ENCODE assay signal across 25 cellular contexts in the genomic region with DNA sequence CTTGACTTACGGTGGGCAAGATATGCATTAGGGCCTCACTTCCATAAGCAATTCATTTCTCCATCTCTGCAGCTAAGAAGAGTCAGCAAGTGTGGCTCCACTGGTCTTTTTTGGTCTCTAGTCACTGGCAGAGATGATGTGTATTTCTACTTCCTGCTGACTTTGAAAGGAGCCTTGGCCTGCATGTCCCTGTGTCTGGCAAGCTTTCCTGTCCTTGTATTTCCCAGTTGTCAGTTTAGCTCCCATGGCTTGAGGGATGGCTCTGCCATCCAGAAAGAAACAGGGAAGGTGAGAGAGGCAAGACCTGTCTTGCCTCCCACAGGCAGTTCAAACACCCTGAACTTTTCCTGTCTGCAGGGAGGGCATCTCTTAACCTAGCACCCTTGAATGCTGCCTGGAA.
"Had no signal": no experiment of that assay in that cellular context is flagged by ENCODE, and none has a peak within 500 bp of the region (broad histone marks: within the 10 kb centered on the region; RNA-seq: fewer than 3 reads in every experiment).

No MANE protein-coding gene starts in this region.

- H3K27ac ChIP-seq: adrenal gland, body of pancreas, epithelial cell of prostate, esophagus squamous epithelium, testis, transverse colon had no signal

- H3K36me3 ChIP-seq: adrenal gland, left lung, transverse colon had no signal

- H3K4me3 ChIP-seq: adrenal gland, body of pancreas, esophagus squamous epithelium, heart right ventricle, left lung, testis, transverse colon had no signal

- H3K9me3 Mint-ChIP-seq: activated naive CD8-positive, alpha-beta T cell treated with anti-CD3 and anti-CD28 coated beads for 36 hours; endodermal cell; neural crest cell; T-helper 2 cell treated with Interferon-gamma antibody and Interleukin-4, amounts not matched to agents 5 μg/mL and 100 μg/mL, for 36 hours had no signal

- H3K27me3 Mint-ChIP-seq: activated CD4-positive, alpha-beta T cell treated with anti-CD3 and anti-CD28 coated beads for 36 hours; activated CD8-positive, alpha-beta memory T cell treated with anti-CD3 and anti-CD28 coated beads, Interleukin-2, amount 10 ng/mL, durations not matched to agents 7 days and 5 days; activated naive CD8-positive, alpha-beta T cell treated with anti-CD3 and anti-CD28 coated beads for 36 hours; dendritic cell treated with granulocyte-macrophage colony-stimulating factor and Interleukin-4, amounts not matched to agents 40 ng/mL and 50 ng/mL, for 4 days; naive thymus-derived CD8-positive, alpha-beta T cell had no signal

- H3K36me3 Mint-ChIP-seq: activated CD8-positive, alpha-beta memory T cell treated with anti-CD3 and anti-CD28 coated beads, Interleukin-2, amount 10 ng/mL, durations not matched to agents 7 days and 5 days; activated naive CD8-positive, alpha-beta T cell treated with anti-CD3 and anti-CD28 coated beads for 36 hours; naive thymus-derived CD8-positive, alpha-beta T cell had no signal

- H3K4me3 Mint-ChIP-seq: activated CD4-positive, alpha-beta T cell treated with anti-CD3 and anti-CD28 coated beads for 36 hours; activated CD8-positive, alpha-beta memory T cell treated with anti-CD3 and anti-CD28 coated beads, Interleukin-2, amount 10 ng/mL, durations not matched to agents 7 days and 5 days; activated CD8-positive, alpha-beta T cell treated with anti-CD3 and anti-CD28 coated beads, Interleukin-2, amount 10 ng/mL, durations not matched to agents 7 days and 5 days; activated naive CD8-positive, alpha-beta T cell treated with anti-CD3 and anti-CD28 coated beads for 36 hours; activated T-cell treated with anti-CD3 and anti-CD28 coated beads, Interleukin-2, amount 50 U/mL, for 72 hours; dendritic cell treated with granulocyte-macrophage colony-stimulating factor and Interleukin-4, amounts not matched to agents 40 ng/mL and 50 ng/mL, for 4 days; endodermal cell; naive thymus-derived CD8-positive, alpha-beta T cell; neural crest cell; T-helper 2 cell treated with Interferon-gamma antibody and Interleukin-4, amounts not matched to agents 5 μg/mL and 100 μg/mL, for 36 hours had no signal

- H3K9me3 ChIP-seq: adrenal gland, body of pancreas, esophagus squamous epithelium, heart right ventricle, left lung, testis, transverse colon had no signal

- H3K4me1 Mint-ChIP-seq: activated CD4-positive, alpha-beta T cell treated with anti-CD3 and anti-CD28 coated beads for 36 hours; activated CD8-positive, alpha-beta memory T cell treated with anti-CD3 and anti-CD28 coated beads, Interleukin-2, amount 10 ng/mL, durations not matched to agents 7 days and 5 days; activated naive CD8-positive, alpha-beta T cell treated with anti-CD3 and anti-CD28 coated beads for 36 hours; naive thymus-derived CD8-positive, alpha-beta T cell had no signal

- DNase-seq: activated CD4-positive, alpha-beta T cell treated with anti-CD3 and anti-CD28 coated beads for 36 hours; activated CD4-positive, CD25-positive, alpha-beta regulatory T cell; activated CD8-positive, alpha-beta memory T cell treated with anti-CD3 and anti-CD28 coated beads, Interleukin-2, amount 10 ng/mL, durations not matched to agents 7 days and 5 days; activated CD8-positive, alpha-beta T cell treated with anti-CD3 and anti-CD28 coated beads, Interleukin-2, amount 10 ng/mL, durations not matched to agents 7 days and 5 days; activated naive CD4-positive, alpha-beta T cell; activated naive CD8-positive, alpha-beta T cell treated with anti-CD3 and anti-CD28 coated beads for 36 hours; activated T-cell treated with anti-CD3 and anti-CD28 coated beads, Interleukin-2, amount 50 U/mL, for 72 hours; aorta; body of pancreas; endodermal cell; esophagus squamous epithelium; foreskin melanocyte; heart right ventricle; kidney glomerular epithelial cell; left lung; naive thymus-derived CD8-positive, alpha-beta T cell; stimulated activated naive CD4-positive, alpha-beta T cell; T-helper 1 cell; testis; transverse colon had no signal

- ATAC-seq: activated CD4-positive, alpha-beta T cell treated with anti-CD3 and anti-CD28 coated beads for 36 hours; activated CD8-positive, alpha-beta memory T cell treated with anti-CD3 and anti-CD28 coated beads, Interleukin-2, amount 10 ng/mL, durations not matched to agents 7 days and 5 days; activated CD8-positive, alpha-beta T cell treated with anti-CD3 and anti-CD28 coated beads, Interleukin-2, amount 10 ng/mL, durations not matched to agents 7 days and 5 days; activated T-cell treated with anti-CD3 and anti-CD28 coated beads, Interleukin-2, amount 50 U/mL, for 72 hours; body of pancreas; left lung; naive thymus-derived CD8-positive, alpha-beta T cell had no signal

- H3K27ac Mint-ChIP-seq: activated CD4-positive, alpha-beta T cell treated with anti-CD3 and anti-CD28 coated beads for 36 hours; activated CD8-positive, alpha-beta memory T cell treated with anti-CD3 and anti-CD28 coated beads, Interleukin-2, amount 10 ng/mL, durations not matched to agents 7 days and 5 days; activated CD8-positive, alpha-beta T cell treated with anti-CD3 and anti-CD28 coated beads, Interleukin-2, amount 10 ng/mL, durations not matched to agents 7 days and 5 days; activated naive CD8-positive, alpha-beta T cell treated with anti-CD3 and anti-CD28 coated beads for 36 hours; activated T-cell treated with anti-CD3 and anti-CD28 coated beads, Interleukin-2, amount 50 U/mL, for 72 hours; dendritic cell treated with granulocyte-macrophage colony-stimulating factor and Interleukin-4, amounts not matched to agents 40 ng/mL and 50 ng/mL, for 4 days; endodermal cell; naive thymus-derived CD8-positive, alpha-beta T cell; T-helper 2 cell treated with Interferon-gamma antibody and Interleukin-4, amounts not matched to agents 5 μg/mL and 100 μg/mL, for 36 hours had no signal

- H3K4me1 ChIP-seq: body of pancreas, left lung, testis, transverse colon had no signal

- H3K27me3 ChIP-seq: adrenal gland, body of pancreas, esophagus squamous epithelium, heart right ventricle, left lung, testis, transverse colon had no signal
